Comparison of ENCODE assay signal across 22 cellular contexts in genomic region chr13:36088001-36088400, GRCh38. TPM values are rescaled to one million over a fixed set of nuclear protein-coding genes. Genes with fewer than 3 reads are reported as not detected.
A peak's percentile ranks its signal among the peaks of the same experiment; 100 is the strongest.
DNase-seq lines count a peak whose midpoint lies in the region; ATAC-seq and TF ChIP-seq lines count a peak whose summit lies in the region.
"Had no signal": no experiment of that assay in that cellular context is flagged by ENCODE, and none has a peak within 500 bp of the region (broad histone marks: within the 10 kb centered on the region; RNA-seq: fewer than 3 reads in every experiment).

No MANE protein-coding gene starts in this region.

- ATAC-seq in PC-3, result no peak
- no peak for ATAC-seq in HG03342 (IDR thresholded peaks at IDR 0.05; ENCODE audit: unreplicated experiment)
- ATAC-seq: K562, left cardiac atrium, natural killer cell, right lobe of liver had no signal

- H3K79me2 ChIP-seq in PC-3 (ENCODE audit: low read length), result no peaks in the 10 kb centered on the region
- H3K79me2 ChIP-seq: parathyroid adenoma had no signal

- peaks cover 5% of the 10 kb centered on the region for H3K9me3 Mint-ChIP-seq in Calu3 (ENCODE audit: low read depth, unreplicated experiment)
- H3K9me3 Mint-ChIP-seq: activated CD4-positive, alpha-beta T cell treated with anti-CD3 and anti-CD28 coated beads, Interleukin-2, amount 10 ng/mL, durations not matched to agents 7 days and 5 days had no signal

- no peak overlapping the region for H3K4me3 ChIP-seq in PC-3 (ENCODE audit: low read length)
- H3K4me3 ChIP-seq in epithelial cell of esophagus (ENCODE audit: low read length), result no peak overlapping the region
- H3K4me3 ChIP-seq: cardiac muscle cell, K562, right lobe of liver, SJSA1 had no signal

- TF ChIP-seq CTCF in PC-3 (conservative IDR thresholded peaks at IDR 0.05; ENCODE audit: low read depth, low read length) (no peak), epithelial cell of esophagus (IDR thresholded peaks at IDR 0.05; ENCODE audit: insufficient read depth, low read depth, low read length, missing control alignments) (peak; percentile 25), Calu3 (IDR thresholded peaks at IDR 0.05; ENCODE audit: unreplicated experiment) (no peak)

- BruUV-seq in PC-3 (replicated peaks; lab: Mats Ljungman, UMichigan) (no TSS peak), Calu3 (replicated peaks; lab: Mats Ljungman, UMichigan) (no TSS peak)

- no peak overlapping the region for H3K9ac ChIP-seq in PC-3 (ENCODE audit: low read length)
- H3K9ac ChIP-seq: parathyroid adenoma had no signal

- H3K9me2 ChIP-seq in PC-3 (replicated peaks; ENCODE audit: low read length), result no peaks in the 10 kb centered on the region

- H3K9me3 ChIP-seq in PC-3 (ENCODE audit: low read length), result no peaks in the 10 kb centered on the region
- H3K9me3 ChIP-seq: right lobe of liver, SJSA1 had no signal

- peak; percentile 54 for DNase-seq in NCI-H2029 treated with DMSO at 0.1 percent for 48 hours (lab: John Stamatoyannopoulos, UW)
- DNase-seq in NCI-H2029 (lab: John Stamatoyannopoulos, UW), result no peak
- peak; percentile 20 for DNase-seq in PC-3
- DNase-seq in epithelial cell of esophagus (ENCODE audit: low read depth), result peak; percentile 70
- peak; percentile 83 for DNase-seq in renal cortical epithelial cell (ENCODE audit: low read depth)
- no peak for DNase-seq in Calu3
- DNase-seq in GM19238 (ENCODE audit: insufficient read length, low spot score), result no peak
- DNase-seq: activated CD4-positive, alpha-beta T cell treated with anti-CD3 and anti-CD28 coated beads, Interleukin-2, amount 10 ng/mL, durations not matched to agents 7 days and 5 days; activated CD8-positive, alpha-beta memory T cell treated with anti-CD3 and anti-CD28 coated beads, Interleukin-2, amount 50 U/mL, for 4 hours; left cardiac atrium; natural killer cell; NCI-H2107; NCI-H526 treated with DMSO at 0.1 percent for 48 hours; right lobe of liver had no signal

- no peaks in the 10 kb centered on the region for H3F3A ChIP-seq in PC-3 (ENCODE audit: low read length, unreplicated experiment)

- H3K4me1 ChIP-seq in PC-3 (ENCODE audit: insufficient read depth, low read length), result no peaks in the 10 kb centered on the region
- H3K4me1 ChIP-seq: parathyroid adenoma, right lobe of liver, SJSA1 had no signal

- no peak overlapping the region for H3K4me3 Mint-ChIP-seq in Calu3 (ENCODE audit: low read depth, unreplicated experiment)
- H3K4me3 Mint-ChIP-seq: activated CD4-positive, alpha-beta T cell treated with anti-CD3 and anti-CD28 coated beads, Interleukin-2, amount 10 ng/mL, durations not matched to agents 7 days and 5 days; natural killer cell; T-helper 1 cell treated with Interleukin-12 subunit alpha and Interleukin-12 subunit beta and Interleukin-4 antibody, amounts not matched to agents 30 μg/mL and 1 μg/mL, for 36 hours had no signal

- H3K36me3 ChIP-seq in PC-3 (ENCODE audit: low read depth, low read length), result no peaks in the 10 kb centered on the region
- H3K36me3 ChIP-seq: cardiac muscle cell, right lobe of liver, SJSA1 had no signal

- no peak overlapping the region for H3K27ac Mint-ChIP-seq in Calu3 (ENCODE audit: unreplicated experiment)
- H3K27ac Mint-ChIP-seq: activated CD4-positive, alpha-beta T cell treated with anti-CD3 and anti-CD28 coated beads, Interleukin-2, amount 10 ng/mL, durations not matched to agents 7 days and 5 days; natural killer cell; T-helper 1 cell treated with Interleukin-12 subunit alpha and Interleukin-12 subunit beta and Interleukin-4 antibody, amounts not matched to agents 30 μg/mL and 1 μg/mL, for 36 hours had no signal

- intact Hi-C loops in PC-3 (cut with micrococcal nuclease), result no loop called here
- intact Hi-C loops in Calu3 (cut with micrococcal nuclease; ENCODE audit: unreplicated experiment), result no loop called here

- POLR2A ChIA-PET in PC-3 (lab: Charles Lee; ENCODE audit: unreplicated experiment), result no interaction called here

- no peaks in the 10 kb centered on the region for H4K20me1 ChIP-seq in PC-3 (ENCODE audit: low read length)

- CTCF ChIA-PET in PC-3 (lab: Charles Lee), result interaction anchor here (0.5 to 0.6 kb wide), 2 partner anchors 181 to 1936 kb away, joined by 4 to 5 read pairs; no protein-coding TSS in a partner anchor
- CTCF ChIA-PET in Calu3 (lab: Charles Lee), result no interaction called here

- H3K27ac ChIP-seq in PC-3 (ENCODE audit: low read length), result no peak overlapping the region
- H3K27ac ChIP-seq: cardiac muscle cell, parathyroid adenoma, right lobe of liver, SJSA1, VCaP had no signal

- H3K27me3 Mint-ChIP-seq in Calu3 (ENCODE audit: unreplicated experiment), result peaks cover 67% of the 10 kb centered on the region
- H3K27me3 Mint-ChIP-seq: activated CD4-positive, alpha-beta T cell treated with anti-CD3 and anti-CD28 coated beads, Interleukin-2, amount 10 ng/mL, durations not matched to agents 7 days and 5 days had no signal

- no peaks in the 10 kb centered on the region for H3K4me1 Mint-ChIP-seq in Calu3 (ENCODE audit: low read depth, unreplicated experiment)
- H3K4me1 Mint-ChIP-seq: activated CD4-positive, alpha-beta T cell treated with anti-CD3 and anti-CD28 coated beads, Interleukin-2, amount 10 ng/mL, durations not matched to agents 7 days and 5 days; natural killer cell had no signal

- peaks cover 8% of the 10 kb centered on the region; the same call in 1 of the 2 replicates for H3K27me3 ChIP-seq in PC-3 (ENCODE audit: low read length)
- H3K27me3 ChIP-seq: cardiac muscle cell, right lobe of liver, SJSA1 had no signal

- H2AFZ ChIP-seq in PC-3 (ENCODE audit: low read length), result no peak overlapping the region
- H2AFZ ChIP-seq: parathyroid adenoma had no signal

- H3K4me2 ChIP-seq in PC-3 (ENCODE audit: low read length), result no peak overlapping the region

- H3K36me3 Mint-ChIP-seq in Calu3 (ENCODE audit: insufficient read depth, unreplicated experiment), result no peaks in the 10 kb centered on the region
- H3K36me3 Mint-ChIP-seq: natural killer cell had no signal

RNA-seq across cellular contexts. Expression of gene DCLK1, which starts 43.2 kb away (rescaled TPM):
- total RNA-seq in PC-3 (2014; rRNA removed), result 0.12 TPM in 1 of 2 replicates, not detected in the other
- 12.0 and 12.2 TPM in 2 replicates for total RNA-seq in renal cortical epithelial cell
- total RNA-seq in Calu3 (2022), result not detected in 2 replicates
- total RNA-seq: activated CD4-positive, alpha-beta T cell treated with anti-CD3 and anti-CD28 coated beads, Interleukin-2, amount 10 ng/mL, durations not matched to agents 7 days and 5 days; natural killer cell; OCI-LY7 had no signal

Comparison
In these comparisons a context has a peak if more than half of its experiments do, and no peak if none do; other contexts are left out.
1. DNase-seq: peak in NCI-H2029 treated with DMSO at 0.1 percent for 48 hours (single experiment), PC-3 (single experiment), epithelial cell of esophagus (single experiment) and renal cortical epithelial cell (single experiment); none in NCI-H2029 (single experiment), Calu3 (single experiment) and GM19238 (single experiment).
2. RNA of gene DCLK1, which starts 43.2 kb away (total RNA-seq): 12.0 to 12.2 TPM in renal cortical epithelial cell; 0.12 TPM in PC-3 and not detected in Calu3; every median in the first group is over 10 times any median in the second.